In genomic region chr12:109999649-109999971, GRCh38 we compare ENCODE assay signal across 8 cellular contexts. TPM values are rescaled to one million over a fixed set of nuclear protein-coding genes. Genes with fewer than 3 reads are reported as not detected.
DNase-seq lines count a peak whose midpoint lies in the region; ATAC-seq, FAIRE-seq and TF ChIP-seq lines count a peak whose summit lies in the region.

No MANE protein-coding gene starts in this region.

- peak overlapping the region; percentile 99 for H3K9ac ChIP-seq in HepG2 (ENCODE audit: insufficient read depth, low read depth, low read length)

- peaks cover 47% of the 10 kb centered on the region for H3K4me1 Mint-ChIP-seq in activated CD4-positive, alpha-beta T cell treated with anti-CD3 and anti-CD28 coated beads, Interleukin-2, amount 10 ng/mL, durations not matched to agents 24 days and 14 days
- H3K4me1 Mint-ChIP-seq in activated naive CD8-positive, alpha-beta T cell treated with anti-CD3 and anti-CD28 coated beads, Interleukin-2, amount 50 U/mL, for 24 hours, result peaks cover 73% of the 10 kb centered on the region

- H3K4me1 ChIP-seq in HepG2 (ENCODE audit: insufficient read depth, low read length), result peaks cover 46% of the 10 kb centered on the region
- peaks cover 20 to 51% of the 10 kb centered on the region in 2 donors for H3K4me1 ChIP-seq in thoracic aorta (ENCODE audit: control insufficient read depth in 1 of 2, low read depth in 2 of 2)

- peak overlapping the region; percentile 92 for H3K4me2 ChIP-seq in HepG2 (ENCODE audit: low read depth, low read length)

- no peaks in the 10 kb centered on the region for H3K9me3 ChIP-seq in HepG2 (ENCODE audit: low read length)
- no peaks in the 10 kb centered on the region for H3K9me3 ChIP-seq in thoracic aorta

- peak overlapping the region; percentile 100 for H3K4me3 Mint-ChIP-seq in activated CD4-positive, alpha-beta T cell treated with anti-CD3 and anti-CD28 coated beads, Interleukin-2, amount 10 ng/mL, durations not matched to agents 24 days and 14 days
- peak overlapping the region; percentile 93 for H3K4me3 Mint-ChIP-seq in activated naive CD8-positive, alpha-beta T cell treated with anti-CD3 and anti-CD28 coated beads, Interleukin-2, amount 50 U/mL, for 24 hours

- H3K79me2 ChIP-seq in HepG2 (ENCODE audit: insufficient read depth, low read length), result peaks cover 29% of the 10 kb centered on the region

- H3K27ac ChIP-seq in HepG2 (ENCODE audit: extremely low read length, insufficient read depth, low read length) (peak overlapping the region; percentile 99), thoracic aorta (peak overlapping the region; percentile 67 to 83)

- TF ChIP-seq CTCF in HepG2 (CRISPR knock-in tag; IDR thresholded peaks at IDR 0.05) (no peak), thoracic aorta (IDR thresholded peaks at IDR 0.05) (no peak)

- no peak for TF ChIP-seq RAD21 in HepG2 (CRISPR knock-in tag; IDR thresholded peaks at IDR 0.05)

- no TSS peak for BruUV-seq in HepG2 (replicated peaks; lab: Mats Ljungman, UMichigan)

- H3K4me3 ChIP-seq in HepG2 (replicated peaks in 1 of 3; ENCODE audit: insufficient read depth in 1 of 3, low read depth in 2 of 3, low read length in 3 of 3), result peak overlapping the region; percentile 88 to 92 (median 92)
- peak overlapping the region; percentile 85 for H3K4me3 ChIP-seq in thoracic aorta

- in situ Hi-C loops in HepG2 (cut with HindIII; ENCODE audit: extremely low pct_ligation_motif_present, low pct_unique_long_range_greater_than_20kb), result no loop called here

- no peak for TF ChIP-seq POLR2A in HepG2 (IDR thresholded peaks at IDR 0.05; ENCODE audit: insufficient read depth in 1 of 2, low read depth in 2 of 2, low read length in 2 of 2)

- POLR2A ChIA-PET in HepG2 (lab: Yijun Ruan, JAX), result interaction anchor here (0.8 to 2.6 kb wide), 12 partner anchors 11 to 80 kb away, joined by 3 to 12 read pairs (median 4); no protein-coding TSS in a partner anchor

- H3K27me3 ChIP-seq in HepG2 (ENCODE audit: control insufficient read depth in 1 of 2, insufficient read depth in 2 of 2, low read length in 2 of 2) (no peaks in the 10 kb centered on the region; a peak in 1 of 5 replicates), thoracic aorta (replicated peaks; ENCODE audit: insufficient read depth) (no peaks in the 10 kb centered on the region)

- peaks cover 6% of the 10 kb centered on the region; the same call in 1 of the 2 replicates for H4K20me1 ChIP-seq in HepG2 (ENCODE audit: insufficient read depth, low read length)

- WGBS in HepG2 (ENCODE audit: low lambda C conversion rate), result under 1% methylated on average over 16 of the region's 27 CpGs

- intact Hi-C loops in activated CD4-positive, alpha-beta T cell treated with anti-CD3 and anti-CD28 coated beads, Interleukin-2, amount 10 ng/mL, durations not matched to agents 24 days and 14 days (cut with micrococcal nuclease), result loop anchor here (2.0 to 5.0 kb wide), 3 partner anchors 49 to 578 kb away; partner anchors contain the start of gene C12orf76
- intact Hi-C loops in HepG2 (cut with micrococcal nuclease; ENCODE audit: unreplicated experiment), result loop anchor here (1.0 to 5.0 kb wide), 2 partner anchors 40 to 52 kb away; no protein-coding TSS in a partner anchor

- no peak overlapping the region for H2AFZ ChIP-seq in HepG2 (ENCODE audit: low read length)

- peaks cover 20% of the 10 kb centered on the region for H3K36me3 Mint-ChIP-seq in activated CD4-positive, alpha-beta T cell treated with anti-CD3 and anti-CD28 coated beads, Interleukin-2, amount 10 ng/mL, durations not matched to agents 24 days and 14 days (ENCODE audit: low read depth)
- peaks cover 7% of the 10 kb centered on the region for H3K36me3 Mint-ChIP-seq in activated naive CD8-positive, alpha-beta T cell treated with anti-CD3 and anti-CD28 coated beads, Interleukin-2, amount 50 U/mL, for 24 hours (ENCODE audit: low read depth)

- peak overlapping the region; percentile 95 for H3K27ac Mint-ChIP-seq in activated CD4-positive, alpha-beta T cell treated with anti-CD3 and anti-CD28 coated beads, Interleukin-2, amount 10 ng/mL, durations not matched to agents 24 days and 14 days
- H3K27ac Mint-ChIP-seq in activated naive CD8-positive, alpha-beta T cell treated with anti-CD3 and anti-CD28 coated beads, Interleukin-2, amount 50 U/mL, for 24 hours, result peak overlapping the region; percentile 93

- H3K9me3 Mint-ChIP-seq in activated CD4-positive, alpha-beta T cell treated with anti-CD3 and anti-CD28 coated beads, Interleukin-2, amount 10 ng/mL, durations not matched to agents 24 days and 14 days, result no peaks in the 10 kb centered on the region
- no peaks in the 10 kb centered on the region for H3K9me3 Mint-ChIP-seq in activated naive CD8-positive, alpha-beta T cell treated with anti-CD3 and anti-CD28 coated beads, Interleukin-2, amount 50 U/mL, for 24 hours

- DNase-seq in activated CD4-positive, alpha-beta T cell treated with anti-CD3 and anti-CD28 coated beads, Interleukin-2, amount 10 ng/mL, durations not matched to agents 24 days and 14 days, result peak; percentile 64
- no peak for DNase-seq in activated CD4-positive, alpha-beta T cell treated with anti-CD3 and anti-CD28 coated beads for 1 hour
- no peak for DNase-seq in activated naive CD8-positive, alpha-beta T cell treated with anti-CD3 and anti-CD28 coated beads, Interleukin-2, amount 50 U/mL, for 24 hours
- no peak for DNase-seq in HepG2 (ENCODE audit: low spot score)
- DNase-seq in thoracic aorta (ENCODE audit: low spot score), result no peak
- DNase-seq in cerebellar cortex (ENCODE audit: low spot score), result no peak
- no peak for DNase-seq in SHP77 treated with DMSO at 0.1 percent for 48 hours (lab: John Stamatoyannopoulos, UW)
- DNase-seq in NCI-H69 (lab: John Stamatoyannopoulos, UW), result no peak

- H3K36me3 ChIP-seq in HepG2 (replicated peaks in 1 of 2; ENCODE audit: control insufficient read depth in 1 of 2, insufficient read depth in 2 of 2, low read length in 2 of 2) (no peaks in the 10 kb centered on the region; a peak in 1 of 5 replicates), thoracic aorta (no peaks in the 10 kb centered on the region)

- H3K27me3 Mint-ChIP-seq in activated CD4-positive, alpha-beta T cell treated with anti-CD3 and anti-CD28 coated beads, Interleukin-2, amount 10 ng/mL, durations not matched to agents 24 days and 14 days, result no peaks in the 10 kb centered on the region
- H3K27me3 Mint-ChIP-seq in activated naive CD8-positive, alpha-beta T cell treated with anti-CD3 and anti-CD28 coated beads, Interleukin-2, amount 50 U/mL, for 24 hours, result no peaks in the 10 kb centered on the region

- no peak for TF ChIP-seq EP300 in HepG2 (IDR thresholded peaks at IDR 0.05; ENCODE audit: low read depth in 2 of 2, low read length in 2 of 2)
- no peak for TF ChIP-seq EP300 in HepG2 (CRISPR knock-in tag; IDR thresholded peaks at IDR 0.05; ENCODE audit: borderline replicate concordance)

- CTCF ChIA-PET in HepG2 (lab: Yijun Ruan, JAX; ENCODE audit: low intra/inter-chr PET ratio, low total read pairs), result no interaction called here

- ATAC-seq in activated naive CD8-positive, alpha-beta T cell treated with anti-CD3 and anti-CD28 coated beads, Interleukin-2, amount 50 U/mL, for 24 hours, result no peak
- no peak for ATAC-seq in HepG2
- ATAC-seq in thoracic aorta (ENCODE audit: insufficient number of reproducible peaks, low FRiP score, low read depth), result no peak

- FAIRE-seq in HepG2 (lab: Jason Lieb, UNC), result no peak

RNA-seq across cellular contexts. Expression of gene ANKRD13A, which starts 0.4 kb away (rescaled TPM):
- total RNA-seq in activated CD4-positive, alpha-beta T cell treated with anti-CD3 and anti-CD28 coated beads, Interleukin-2, amount 10 ng/mL, durations not matched to agents 24 days and 14 days, result 60.6 and 62.5 TPM in 2 replicates
- 34.1 and 40.7 TPM in 2 replicates for total RNA-seq in HepG2 (2016; rRNA removed; fragmentation: Illumina TruSeq; extraction: Trizol)
- total RNA-seq in HepG2 (2016; cell fraction: cytosol; rRNA removed; fragmentation: Illumina TruSeq; extraction: Trizol; ENCODE audit: low read depth), result 19.2 and 22.0 TPM in 2 replicates
- 35.8 and 44.1 TPM in 2 replicates for total RNA-seq in HepG2 (2016; cell fraction: insoluble cytoplasmic fraction; rRNA removed; fragmentation: Illumina TruSeq; extraction: Trizol)
- total RNA-seq in HepG2 (2016; cell fraction: membrane; rRNA removed; fragmentation: Illumina TruSeq; extraction: Trizol), result 36.6 and 37.4 TPM in 2 replicates
- 27.2 and 29.0 TPM in 2 replicates for total RNA-seq in HepG2 (2016; cell fraction: nucleus; rRNA removed; fragmentation: Illumina TruSeq; extraction: Trizol)
- 41.6 and 51.0 TPM in 2 replicates for polyA plus RNA-seq in HepG2 (2011; rRNA removed)
- 36.8 and 47.0 TPM in 2 replicates for polyA plus RNA-seq in HepG2 (2011; cell fraction: cytosol; rRNA removed)
- polyA plus RNA-seq in HepG2 (2011; cell fraction: nucleus; rRNA removed), result 90.0 and 92.3 TPM in 2 replicates
- polyA plus RNA-seq in HepG2 (2012), result 36.3 and 37.0 TPM in 2 replicates
- 6.9 and 7.4 TPM in 2 replicates for polyA plus RNA-seq in HepG2 (2016; cell fraction: cytosol; fragmentation: Illumina TruSeq; extraction: Trizol; ENCODE audit: low read depth)
- polyA plus RNA-seq in HepG2 (2016; cell fraction: insoluble cytoplasmic fraction; fragmentation: Illumina TruSeq; extraction: Trizol; ENCODE audit: low read depth), result 32.2 and 35.3 TPM in 2 replicates
- 19.0 and 20.8 TPM in 2 replicates for polyA plus RNA-seq in HepG2 (2016; cell fraction: membrane; fragmentation: Illumina TruSeq; extraction: Trizol; ENCODE audit: low read depth)
- 53.7 and 57.1 TPM in 2 replicates for polyA plus RNA-seq in HepG2 (2016; cell fraction: nucleus; fragmentation: Illumina TruSeq; extraction: Trizol; ENCODE audit: insufficient read depth, low read depth)
- polyA minus RNA-seq in HepG2 (2011; rRNA and poly(A)+ RNA removed; ENCODE audit: low replicate concordance), result 40.3 and 72.5 TPM in 2 replicates
- 27.5 and 31.2 TPM in 2 replicates for polyA minus RNA-seq in HepG2 (2011; cell fraction: cytosol; rRNA and poly(A)+ RNA removed)
- polyA minus RNA-seq in HepG2 (2011; cell fraction: nucleus; rRNA and poly(A)+ RNA removed), result 41.3 and 58.9 TPM in 2 replicates
- total RNA-seq in thoracic aorta, result 10 to 100 TPM; 69.1 to 83.7 TPM

RNA-seq across cellular contexts. Expression of gene GIT2, which starts 3.4 kb away (rescaled TPM):
- 87.1 and 88.6 TPM in 2 replicates for total RNA-seq in activated CD4-positive, alpha-beta T cell treated with anti-CD3 and anti-CD28 coated beads, Interleukin-2, amount 10 ng/mL, durations not matched to agents 24 days and 14 days
- total RNA-seq in HepG2 (2016; rRNA removed; fragmentation: Illumina TruSeq; extraction: Trizol) (15.2 and 18.4 TPM in 2 replicates), thoracic aorta (10 to 100 TPM; 45.2 to 71.5 TPM)
- 6.4 and 7.3 TPM in 2 replicates for total RNA-seq in HepG2 (2016; cell fraction: cytosol; rRNA removed; fragmentation: Illumina TruSeq; extraction: Trizol; ENCODE audit: low read depth)
- 14.1 and 17.8 TPM in 2 replicates for total RNA-seq in HepG2 (2016; cell fraction: insoluble cytoplasmic fraction; rRNA removed; fragmentation: Illumina TruSeq; extraction: Trizol)
- total RNA-seq in HepG2 (2016; cell fraction: membrane; rRNA removed; fragmentation: Illumina TruSeq; extraction: Trizol), result 9.0 and 9.5 TPM in 2 replicates
- total RNA-seq in HepG2 (2016; cell fraction: nucleus; rRNA removed; fragmentation: Illumina TruSeq; extraction: Trizol), result 31.9 and 34.5 TPM in 2 replicates
- 18.7 and 19.8 TPM in 2 replicates for polyA plus RNA-seq in HepG2 (2011; rRNA removed)
- polyA plus RNA-seq in HepG2 (2011; cell fraction: cytosol; rRNA removed), result 9.5 and 12.3 TPM in 2 replicates
- 50.5 and 56.5 TPM in 2 replicates for polyA plus RNA-seq in HepG2 (2011; cell fraction: nucleus; rRNA removed)
- 14.5 and 15.2 TPM in 2 replicates for polyA plus RNA-seq in HepG2 (2012)
- polyA plus RNA-seq in HepG2 (2016; cell fraction: cytosol; fragmentation: Illumina TruSeq; extraction: Trizol; ENCODE audit: low read depth), result 0.65 and 0.83 TPM in 2 replicates
- polyA plus RNA-seq in HepG2 (2016; cell fraction: insoluble cytoplasmic fraction; fragmentation: Illumina TruSeq; extraction: Trizol; ENCODE audit: low read depth), result 11.7 and 12.8 TPM in 2 replicates
- polyA plus RNA-seq in HepG2 (2016; cell fraction: membrane; fragmentation: Illumina TruSeq; extraction: Trizol; ENCODE audit: low read depth), result 2.2 and 2.5 TPM in 2 replicates
- 59.1 and 66.0 TPM in 2 replicates for polyA plus RNA-seq in HepG2 (2016; cell fraction: nucleus; fragmentation: Illumina TruSeq; extraction: Trizol; ENCODE audit: insufficient read depth, low read depth)
- 26.7 and 35.9 TPM in 2 replicates for polyA minus RNA-seq in HepG2 (2011; rRNA and poly(A)+ RNA removed; ENCODE audit: low replicate concordance)
- 11.9 and 13.6 TPM in 2 replicates for polyA minus RNA-seq in HepG2 (2011; cell fraction: cytosol; rRNA and poly(A)+ RNA removed)
- 90.6 and 102 TPM in 2 replicates for polyA minus RNA-seq in HepG2 (2011; cell fraction: nucleus; rRNA and poly(A)+ RNA removed)

RNA-seq across cellular contexts. Expression of gene C12orf76, which starts 48.7 kb away (rescaled TPM):
- total RNA-seq in activated CD4-positive, alpha-beta T cell treated with anti-CD3 and anti-CD28 coated beads, Interleukin-2, amount 10 ng/mL, durations not matched to agents 24 days and 14 days, result 21.3 and 25.1 TPM in 2 replicates
- total RNA-seq in HepG2 (2016; rRNA removed; fragmentation: Illumina TruSeq; extraction: Trizol), result 15.8 and 16.9 TPM in 2 replicates
- total RNA-seq in HepG2 (2016; cell fraction: cytosol; rRNA removed; fragmentation: Illumina TruSeq; extraction: Trizol; ENCODE audit: low read depth), result 6.8 and 8.8 TPM in 2 replicates
- 13.7 and 15.4 TPM in 2 replicates for total RNA-seq in HepG2 (2016; cell fraction: insoluble cytoplasmic fraction; rRNA removed; fragmentation: Illumina TruSeq; extraction: Trizol)
- 17.6 and 19.4 TPM in 2 replicates for total RNA-seq in HepG2 (2016; cell fraction: membrane; rRNA removed; fragmentation: Illumina TruSeq; extraction: Trizol)
- 13.3 and 15.3 TPM in 2 replicates for total RNA-seq in HepG2 (2016; cell fraction: nucleus; rRNA removed; fragmentation: Illumina TruSeq; extraction: Trizol)
- 38.4 and 40.6 TPM in 2 replicates for polyA plus RNA-seq in HepG2 (2011; rRNA removed)
- 34.5 and 40.6 TPM in 2 replicates for polyA plus RNA-seq in HepG2 (2011; cell fraction: cytosol; rRNA removed)
- 18.0 and 31.2 TPM in 2 replicates for polyA plus RNA-seq in HepG2 (2011; cell fraction: nucleus; rRNA removed)
- 33.1 and 35.3 TPM in 2 replicates for polyA plus RNA-seq in HepG2 (2012)
- 9.1 and 11.1 TPM in 2 replicates for polyA plus RNA-seq in HepG2 (2016; cell fraction: cytosol; fragmentation: Illumina TruSeq; extraction: Trizol; ENCODE audit: low read depth)
- 14.2 and 15.0 TPM in 2 replicates for polyA plus RNA-seq in HepG2 (2016; cell fraction: insoluble cytoplasmic fraction; fragmentation: Illumina TruSeq; extraction: Trizol; ENCODE audit: low read depth)
- 15.2 and 16.5 TPM in 2 replicates for polyA plus RNA-seq in HepG2 (2016; cell fraction: membrane; fragmentation: Illumina TruSeq; extraction: Trizol; ENCODE audit: low read depth)
- 31.0 and 32.0 TPM in 2 replicates for polyA plus RNA-seq in HepG2 (2016; cell fraction: nucleus; fragmentation: Illumina TruSeq; extraction: Trizol; ENCODE audit: insufficient read depth, low read depth)
- 7.5 and 15.0 TPM in 2 replicates for polyA minus RNA-seq in HepG2 (2011; rRNA and poly(A)+ RNA removed; ENCODE audit: low replicate concordance)
- polyA minus RNA-seq in HepG2 (2011; cell fraction: cytosol; rRNA and poly(A)+ RNA removed), result 17.7 and 19.8 TPM in 2 replicates
- 12.7 and 15.9 TPM in 2 replicates for polyA minus RNA-seq in HepG2 (2011; cell fraction: nucleus; rRNA and poly(A)+ RNA removed)
- total RNA-seq in thoracic aorta, result 10 to 100 TPM in 1 of 2 donors, 1 to 10 TPM in 1; 6.4 to 18.1 TPM
